9 cellular contexts compared by ENCODE assay signal in the genomic region with DNA sequence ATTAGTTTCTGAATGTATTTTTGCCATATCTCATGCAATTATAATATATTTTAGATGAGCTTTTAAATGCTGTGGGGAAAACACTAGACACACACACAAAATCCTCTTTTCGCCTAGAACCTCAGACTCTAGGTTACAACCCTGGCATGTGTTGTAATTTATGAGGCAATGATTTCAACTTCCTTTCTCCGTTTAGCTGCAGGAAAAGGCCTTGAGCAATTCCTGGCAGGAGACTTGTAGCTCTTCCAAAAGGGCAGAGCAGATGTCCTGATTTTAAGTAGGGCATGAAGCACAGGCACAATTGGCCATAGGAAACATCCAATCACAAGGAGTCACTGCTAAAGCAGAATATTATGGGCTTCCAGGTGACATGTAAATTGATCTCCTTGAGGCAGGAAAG.
DNase-seq lines count a peak whose midpoint lies in the region; ATAC-seq and TF ChIP-seq lines count a peak whose summit lies in the region.
"Had no signal": no experiment of that assay in that cellular context is flagged by ENCODE, and none has a peak within 500 bp of the region (broad histone marks: within the 10 kb centered on the region; RNA-seq: fewer than 3 reads in every experiment).

No MANE protein-coding gene starts in this region.

- no peaks in the 10 kb centered on the region for H3K4me1 Mint-ChIP-seq in activated CD8-positive, alpha-beta T cell treated with anti-CD3 and anti-CD28 coated beads, Interleukin-2, amount 10 ng/mL, durations not matched to agents 7 days and 5 days (ENCODE audit: low read depth)

- intact Hi-C loops in heart right ventricle (cut with DNase I): no loop called here

- no peaks in the 10 kb centered on the region for H3K27me3 Mint-ChIP-seq in activated CD8-positive, alpha-beta T cell treated with anti-CD3 and anti-CD28 coated beads, Interleukin-2, amount 10 ng/mL, durations not matched to agents 7 days and 5 days (ENCODE audit: low read depth)

- H3K9ac ChIP-seq in skeletal muscle tissue (ENCODE audit: low read depth in 1 of 3, low read length in 3 of 3): peak overlapping the region in 2 of 3 donors; percentile 10 to 38
- H3K9ac ChIP-seq: KMS-11 had no signal

- CTCF ChIA-PET in activated CD8-positive, alpha-beta T cell treated with anti-CD3 and anti-CD28 coated beads, Interleukin-2, amount 10 ng/mL, durations not matched to agents 7 days and 5 days (lab: Charles Lee): no interaction called here

- no peaks in the 10 kb centered on the region for H3K9me3 Mint-ChIP-seq in activated CD8-positive, alpha-beta T cell treated with anti-CD3 and anti-CD28 coated beads, Interleukin-2, amount 10 ng/mL, durations not matched to agents 7 days and 5 days (ENCODE audit: insufficient read depth)

- TF ChIP-seq CTCF in HFF-Myc (IDR thresholded peaks at IDR 0.05; ENCODE audit: low read depth, low read length, missing control alignments) (no peak), heart right ventricle (IDR thresholded peaks at IDR 0.05) (no peak)

- no peak overlapping the region for H3K27ac Mint-ChIP-seq in activated CD8-positive, alpha-beta T cell treated with anti-CD3 and anti-CD28 coated beads, Interleukin-2, amount 10 ng/mL, durations not matched to agents 7 days and 5 days

- H3K4me3 Mint-ChIP-seq in activated CD8-positive, alpha-beta T cell treated with anti-CD3 and anti-CD28 coated beads, Interleukin-2, amount 10 ng/mL, durations not matched to agents 7 days and 5 days: no peak overlapping the region

- H3K27me3 ChIP-seq in heart right ventricle: no peaks in the 10 kb centered on the region
- no peaks in the 10 kb centered on the region for H3K27me3 ChIP-seq in skeletal muscle tissue (ENCODE audit: control insufficient read depth in 3 of 3, insufficient read depth in 3 of 3, low read length in 3 of 3)

- peak; percentile 43 to 92 (median 82) for ATAC-seq in heart right ventricle
- ATAC-seq in HG02973 (IDR thresholded peaks at IDR 0.05; ENCODE audit: unreplicated experiment): no peak
- no peak for ATAC-seq in activated CD8-positive, alpha-beta T cell treated with anti-CD3 and anti-CD28 coated beads, Interleukin-2, amount 10 ng/mL, durations not matched to agents 7 days and 5 days
- ATAC-seq in GM19035 (IDR thresholded peaks at IDR 0.05; ENCODE audit: unreplicated experiment): no peak

- H3K4me1 ChIP-seq in heart right ventricle (peaks cover 0 to 23% (median 14%) of the 10 kb centered on the region in 9 donors), skeletal muscle tissue (ENCODE audit: control insufficient read depth in 3 of 3, insufficient read depth in 3 of 3, low read length in 3 of 3) (peaks cover 8 to 11% (median 9%) of the 10 kb centered on the region in 3 donors)

- DNase-seq in HFF-Myc (ENCODE audit: extremely low read depth, low read depth) (peak; percentile 60), RPMI7951 (ENCODE audit: low read depth) (peak; percentile 77), heart right ventricle (peak in 1 of 2 donors; percentile 23)
- DNase-seq in central memory CD4-positive, alpha-beta T cell: no peak
- no peak for DNase-seq in activated CD8-positive, alpha-beta T cell treated with anti-CD3 and anti-CD28 coated beads, Interleukin-2, amount 10 ng/mL, durations not matched to agents 7 days and 5 days

- 24 to 37% methylated on average over 2 of the region's 2 CpGs for WGBS in heart right ventricle, 2 donors

- H3K9me3 ChIP-seq in heart right ventricle (peaks cover 0 to 2% (median 0%) of the 10 kb centered on the region in 11 donors), skeletal muscle tissue (ENCODE audit: control insufficient read depth in 3 of 3, low read length in 3 of 3) (no peaks in the 10 kb centered on the region)

- POLR2A ChIA-PET in activated CD8-positive, alpha-beta T cell treated with anti-CD3 and anti-CD28 coated beads, Interleukin-2, amount 10 ng/mL, durations not matched to agents 7 days and 5 days (lab: Charles Lee): no interaction called here

- H3K27ac ChIP-seq in heart right ventricle (peak overlapping the region in 4 of 10 donors; percentile 4 to 61 (median 26)), skeletal muscle tissue (ENCODE audit: low read depth, low read length) (no peak overlapping the region)
- H3K27ac ChIP-seq: KMS-11 had no signal

- H3K4me3 ChIP-seq in HFF-Myc (replicated peaks; ENCODE audit: low read depth, low read length) (no peak overlapping the region), heart right ventricle (peak overlapping the region in 1 of 10 donors; percentile 21), skeletal muscle tissue (ENCODE audit: low read length in 3 of 3) (peak overlapping the region in 1 of 3 donors; percentile 5)

- no peaks in the 10 kb centered on the region for H3K36me3 Mint-ChIP-seq in activated CD8-positive, alpha-beta T cell treated with anti-CD3 and anti-CD28 coated beads, Interleukin-2, amount 10 ng/mL, durations not matched to agents 7 days and 5 days (ENCODE audit: low read depth)

- H3K36me3 ChIP-seq in heart right ventricle: no peaks in the 10 kb centered on the region
- H3K36me3 ChIP-seq in skeletal muscle tissue (ENCODE audit: control insufficient read depth in 3 of 3, insufficient read depth in 3 of 3, low read length in 3 of 3): no peaks in the 10 kb centered on the region

Comparison
In these comparisons a context has a peak if more than half of its experiments do, and no peak if none do; other contexts are left out.
1. DNase-seq: peak in HFF-Myc (single experiment) and RPMI7951 (single experiment); none in central memory CD4-positive, alpha-beta T cell (single experiment) and activated CD8-positive, alpha-beta T cell treated with anti-CD3 and anti-CD28 coated beads, Interleukin-2, amount 10 ng/mL, durations not matched to agents 7 days and 5 days (single experiment).
2. ATAC-seq: peak in heart right ventricle (8 of 8); none in HG02973 (single experiment), activated CD8-positive, alpha-beta T cell treated with anti-CD3 and anti-CD28 coated beads, Interleukin-2, amount 10 ng/mL, durations not matched to agents 7 days and 5 days (single experiment) and GM19035 (single experiment).